Comparison of ENCODE assay signal across 20 cellular contexts in genomic region chr6:38571721-38572120, GRCh38.
DNase-seq lines count a peak whose midpoint lies in the region; ATAC-seq and TF ChIP-seq lines count a peak whose summit lies in the region.
"Had no signal": no experiment of that assay in that cellular context is flagged by ENCODE, and none has a peak within 500 bp of the region (broad histone marks: within the 10 kb centered on the region; RNA-seq: fewer than 3 reads in every experiment).

No MANE protein-coding gene starts in this region.

- peak overlapping the region; percentile 52 for H3K4me3 ChIP-seq in Loucy (ENCODE audit: low read length, poor library complexity, severe bottlenecking)
- H3K4me3 ChIP-seq: coronary artery, heart left ventricle had no signal

- peak; percentile 25 for ATAC-seq in central memory CD8-positive, alpha-beta T cell (replicated peaks; ENCODE audit: extremely low read depth, poor library complexity, severe bottlenecking)
- no peak for ATAC-seq in stimulated activated memory B cell treated with anti-CD40 and anti-IgM and Interleukin-4, amounts not matched to agents 10 μg/mL and 1 μg/mL and 100 μg/mL, for 72 hours
- ATAC-seq in HG02610 (IDR thresholded peaks at IDR 0.05; ENCODE audit: unreplicated experiment), result no peak

- H3K9me2 ChIP-seq in Loucy (replicated peaks; ENCODE audit: low read depth, low read length), result no peaks in the 10 kb centered on the region

- H3K4me1 ChIP-seq in Loucy (ENCODE audit: insufficient read depth, low read length, poor library complexity, severe bottlenecking), result peaks cover 11% of the 10 kb centered on the region

- no peaks in the 10 kb centered on the region for H3K27me3 ChIP-seq in Loucy (ENCODE audit: insufficient read depth, low read length, poor library complexity, severe bottlenecking)
- H3K27me3 ChIP-seq: heart left ventricle had no signal

- H3K4me2 ChIP-seq in Loucy (ENCODE audit: low read depth, low read length, poor library complexity, severe bottlenecking), result peak overlapping the region; percentile 66

- H3K4me3 Mint-ChIP-seq in activated T-cell treated with anti-CD3 and anti-CD28 coated beads, Interleukin-2, amount 50 U/mL, for 24 hours, result peak overlapping the region; percentile 15
- H3K4me3 Mint-ChIP-seq in central memory CD8-positive, alpha-beta T cell, result peak overlapping the region; percentile 48
- H3K4me3 Mint-ChIP-seq in stimulated activated memory B cell treated with anti-CD40 and anti-IgM and Interleukin-4, amounts not matched to agents 10 μg/mL and 1 μg/mL and 100 μg/mL, for 72 hours, result peak overlapping the region; percentile 53
- H3K4me3 Mint-ChIP-seq: mesothelial cell of epicardium had no signal

- H2AFZ ChIP-seq in Loucy (ENCODE audit: low read length), result 0 out of 2 replicates have a peak overlapping the region, but pooled peaks have one; percentile 29

- DNase-seq in activated T-cell treated with anti-CD3 and anti-CD28 coated beads, Interleukin-2, amount 50 U/mL, for 24 hours, result no peak
- DNase-seq in activated T-cell treated with anti-CD3 and anti-CD28 coated beads, Interleukin-2, amount 50 U/mL, for 1 hour, result no peak
- no peak for DNase-seq in central memory CD8-positive, alpha-beta T cell (ENCODE audit: low spot score in 2 of 2)
- DNase-seq in CD1c-positive myeloid dendritic cell (ENCODE audit: extremely low spot score) (no peak), globus pallidus (ENCODE audit: low spot score) (no peak)
- DNase-seq: Caco-2; HCEC 1CT; heart left ventricle; MV-4-11; NCI-H2081 treated with DMSO at 0.1 percent for 48 hours; NCI-H748 treated with DMSO at 0.1 percent for 48 hours; occipital lobe; stimulated activated CD4-positive, alpha-beta T cell treated with anti-CD3 and anti-CD28 coated beads, Interleukin-4, amount 100 ng/mL, for 24 hours; trophoblast cell; WERI-Rb-1 had no signal

- no peaks in the 10 kb centered on the region for H3K9me3 Mint-ChIP-seq in activated T-cell treated with anti-CD3 and anti-CD28 coated beads, Interleukin-2, amount 50 U/mL, for 24 hours
- H3K9me3 Mint-ChIP-seq in central memory CD8-positive, alpha-beta T cell, result no peaks in the 10 kb centered on the region
- no peaks in the 10 kb centered on the region for H3K9me3 Mint-ChIP-seq in stimulated activated memory B cell treated with anti-CD40 and anti-IgM and Interleukin-4, amounts not matched to agents 10 μg/mL and 1 μg/mL and 100 μg/mL, for 72 hours

- no peaks in the 10 kb centered on the region for H4K20me1 ChIP-seq in Loucy (ENCODE audit: insufficient read depth, low read length, poor library complexity, severe bottlenecking)

- no peaks in the 10 kb centered on the region for H3K36me3 ChIP-seq in Loucy (ENCODE audit: insufficient read depth, low read length)
- H3K36me3 ChIP-seq: WERI-Rb-1 had no signal

- H3F3A ChIP-seq in Loucy (ENCODE audit: low read depth), result no peaks in the 10 kb centered on the region

- no peak for TF ChIP-seq CTCF in Loucy (conservative IDR thresholded peaks at IDR 0.05; ENCODE audit: low read length)

- no peaks in the 10 kb centered on the region for H3K79me2 ChIP-seq in Loucy (ENCODE audit: insufficient read depth, low read length)

- H3K36me3 Mint-ChIP-seq in activated T-cell treated with anti-CD3 and anti-CD28 coated beads, Interleukin-2, amount 50 U/mL, for 24 hours (ENCODE audit: low read depth), result peaks cover 31% of the 10 kb centered on the region
- H3K36me3 Mint-ChIP-seq in central memory CD8-positive, alpha-beta T cell (ENCODE audit: insufficient read depth), result peaks cover 9% of the 10 kb centered on the region
- peaks cover 23% of the 10 kb centered on the region for H3K36me3 Mint-ChIP-seq in stimulated activated memory B cell treated with anti-CD40 and anti-IgM and Interleukin-4, amounts not matched to agents 10 μg/mL and 1 μg/mL and 100 μg/mL, for 72 hours

- peak overlapping the region; percentile 1 for H3K9ac ChIP-seq in Loucy (ENCODE audit: low read depth, low read length, poor library complexity, severe bottlenecking)

- no peaks in the 10 kb centered on the region for H3K27me3 Mint-ChIP-seq in activated T-cell treated with anti-CD3 and anti-CD28 coated beads, Interleukin-2, amount 50 U/mL, for 24 hours
- H3K27me3 Mint-ChIP-seq in central memory CD8-positive, alpha-beta T cell, result no peaks in the 10 kb centered on the region
- no peaks in the 10 kb centered on the region for H3K27me3 Mint-ChIP-seq in stimulated activated memory B cell treated with anti-CD40 and anti-IgM and Interleukin-4, amounts not matched to agents 10 μg/mL and 1 μg/mL and 100 μg/mL, for 72 hours

- H3K9me3 ChIP-seq in Loucy (ENCODE audit: insufficient read depth, low read depth, low read length), result no peaks in the 10 kb centered on the region
- H3K9me3 ChIP-seq: Caco-2, heart left ventricle had no signal

- H3K27ac Mint-ChIP-seq in activated T-cell treated with anti-CD3 and anti-CD28 coated beads, Interleukin-2, amount 50 U/mL, for 24 hours, result peak overlapping the region; percentile 83
- H3K27ac Mint-ChIP-seq in central memory CD8-positive, alpha-beta T cell (ENCODE audit: low read depth), result peak overlapping the region; percentile 95
- H3K27ac Mint-ChIP-seq in stimulated activated memory B cell treated with anti-CD40 and anti-IgM and Interleukin-4, amounts not matched to agents 10 μg/mL and 1 μg/mL and 100 μg/mL, for 72 hours, result peak overlapping the region; percentile 90
- H3K27ac Mint-ChIP-seq: mesothelial cell of epicardium had no signal

- peaks cover 26% of the 10 kb centered on the region for H3K4me1 Mint-ChIP-seq in activated T-cell treated with anti-CD3 and anti-CD28 coated beads, Interleukin-2, amount 50 U/mL, for 24 hours (ENCODE audit: low read depth)
- peaks cover 17% of the 10 kb centered on the region for H3K4me1 Mint-ChIP-seq in central memory CD8-positive, alpha-beta T cell
- H3K4me1 Mint-ChIP-seq in stimulated activated memory B cell treated with anti-CD40 and anti-IgM and Interleukin-4, amounts not matched to agents 10 μg/mL and 1 μg/mL and 100 μg/mL, for 72 hours, result peaks cover 29% of the 10 kb centered on the region
